1 cellular context compared by ENCODE assay signal in the genomic region with DNA sequence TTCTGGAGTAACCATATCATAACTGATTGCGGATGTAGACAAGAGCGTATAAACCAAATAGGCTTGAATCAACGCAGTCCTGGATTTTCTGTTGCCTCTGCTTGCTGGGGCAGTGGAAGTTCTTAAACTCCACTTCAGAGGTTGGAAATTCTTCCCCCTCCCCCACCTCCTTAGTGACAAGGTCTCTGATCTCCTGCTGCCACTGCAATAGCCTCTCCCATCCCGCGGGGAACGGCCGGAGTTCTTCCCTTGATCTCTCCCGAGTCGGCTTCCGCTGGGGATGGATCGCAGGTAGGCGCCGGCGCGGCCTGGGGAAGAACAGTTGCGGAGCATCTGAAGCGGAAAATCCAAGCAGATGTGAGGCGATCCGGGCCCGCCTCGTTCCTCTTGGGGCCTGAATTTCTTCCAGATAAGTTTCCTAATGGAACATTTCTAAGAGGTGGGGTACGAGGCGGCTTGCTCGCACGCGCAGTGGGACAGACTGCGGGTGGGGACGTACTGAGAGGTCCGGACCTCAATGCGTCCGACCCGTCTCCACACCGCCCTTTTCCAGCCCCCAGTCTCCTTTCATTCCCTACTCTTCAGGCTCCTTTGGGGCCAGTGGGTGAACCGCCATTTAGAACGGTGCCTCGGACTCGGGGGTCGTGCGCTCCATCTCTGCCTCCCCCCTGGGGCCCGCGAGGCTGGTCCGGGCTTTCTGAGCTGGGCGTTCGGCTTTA.
A peak's percentile ranks its signal among the peaks of the same experiment; 100 is the strongest.
TF ChIP-seq lines count a peak whose summit lies in the region.

No MANE protein-coding gene starts in this region.

TF ChIP-seq in endothelial cell of umbilical vein, 7 proteins besides CTCF, POLR2A, EP300 and RAD21:
- TF ChIP-seq EZH2 (IDR thresholded peaks at IDR 0.05; ENCODE audit: borderline replicate concordance, low read depth, low read length, severe bottlenecking) (peak; percentile 61), GATA2 (IDR thresholded peaks at IDR 0.05; ENCODE audit: insufficient read depth, insufficient read length, low read depth, low read length) (no peak)
